8 cellular contexts compared by ENCODE assay signal in the genomic region with DNA sequence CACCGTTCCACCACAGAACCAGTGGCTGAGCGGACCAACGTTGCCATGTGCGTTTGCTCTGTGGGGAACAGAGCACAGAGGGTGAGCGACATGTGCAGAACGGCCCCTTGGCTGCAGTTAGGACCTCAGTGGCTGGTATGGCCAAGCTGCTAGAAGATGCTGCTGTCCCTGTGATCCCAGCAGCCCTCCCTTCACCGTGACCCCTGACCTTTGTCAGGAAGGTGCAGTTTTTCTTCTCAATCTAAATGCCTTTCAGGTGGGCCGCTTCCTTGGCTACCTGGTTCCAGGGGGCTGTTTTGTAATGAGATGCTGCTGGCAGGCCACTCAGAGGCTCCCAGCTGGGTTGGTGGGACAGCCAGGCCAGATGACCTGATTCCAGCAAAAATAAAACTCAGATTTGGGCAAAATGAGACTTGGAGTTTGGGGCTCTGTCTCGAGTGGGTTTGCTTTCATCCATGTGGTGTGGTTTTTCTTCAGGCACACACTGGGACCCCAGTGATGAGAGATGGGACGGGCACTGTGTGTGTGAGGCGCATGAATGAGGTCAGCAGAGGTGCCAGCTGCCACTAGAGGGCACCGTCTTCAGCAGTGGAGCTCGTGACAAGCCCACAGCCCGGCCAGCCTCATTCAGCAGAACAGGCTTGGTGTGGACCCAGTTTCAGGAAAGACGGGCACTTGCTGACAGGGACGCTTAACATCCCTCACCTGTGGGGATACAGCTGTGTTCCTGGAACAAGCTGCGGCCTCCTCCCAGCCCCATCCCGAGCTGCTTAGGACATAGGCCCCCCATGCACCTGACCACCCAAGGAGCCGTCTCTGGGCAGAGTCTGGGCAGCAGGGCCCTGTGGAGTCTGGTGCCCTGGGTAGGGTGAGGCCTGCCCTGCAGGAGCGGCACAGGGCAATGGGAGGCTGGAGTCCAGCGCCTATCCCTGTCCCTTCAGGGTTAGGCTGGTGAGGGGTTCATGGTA. TPM values are rescaled to one million over a fixed set of nuclear protein-coding genes. Genes with fewer than 3 reads are reported as not detected.
DNase-seq lines count a peak whose midpoint lies in the region; ATAC-seq and TF ChIP-seq lines count a peak whose summit lies in the region.

No MANE protein-coding gene starts in this region.

- TF ChIP-seq CTCF in GM12865 (IDR thresholded peaks at IDR 0.05; ENCODE audit: insufficient read depth, low read depth, low read length, missing control alignments) (peak; percentile 85), fibroblast of mammary gland (conservative IDR thresholded peaks at IDR 0.05; ENCODE audit: control insufficient read depth, insufficient read depth, low read depth, low read length) (peak; percentile 77), upper lobe of left lung (IDR thresholded peaks at IDR 0.05) (peak; percentile 34 to 69 (median 53))

- ATAC-seq in upper lobe of left lung (ENCODE audit: low FRiP score in 2 of 2) = no peak
- ATAC-seq in HG02610 (IDR thresholded peaks at IDR 0.05; ENCODE audit: unreplicated experiment) = no peak

- H3K27ac ChIP-seq in upper lobe of left lung = no peak overlapping the region

- no peak for TF ChIP-seq EP300 in upper lobe of left lung (IDR thresholded peaks at IDR 0.05)

- H3K36me3 ChIP-seq in upper lobe of left lung = peaks cover 0 to 37% (median 26%) of the 10 kb centered on the region in 4 donors

- peaks cover 16 to 35% (median 21%) of the 10 kb centered on the region in 4 donors for H3K4me1 ChIP-seq in upper lobe of left lung

- DNase-seq in A172 (ENCODE audit: low spot score) (peak; percentile 54), GM12865 (ENCODE audit: low read depth) (peak; percentile 66), NOMO-1 (lab: John Stamatoyannopoulos, UW; ENCODE audit: unreplicated experiment in 2 of 2) (peak; percentile 19 to 54), fibroblast of mammary gland (ENCODE audit: low read depth) (peak; percentile 65), occipital lobe (lab: John Stamatoyannopoulos, UW) (peak; percentile 22), upper lobe of left lung (peak; percentile 40 to 48)
- DNase-seq in activated T-cell treated with anti-CD3 and anti-CD28 coated beads, Interleukin-2, amount 50 U/mL, for 1 hour = peak; percentile 49

- 59 to 84% methylated on average over 11 to 16 of the region's 21 CpGs for WGBS in upper lobe of left lung, 2 donors

- no peak overlapping the region for H3K4me3 ChIP-seq in GM12865 (ENCODE audit: low read depth, low read length)
- no peak overlapping the region for H3K4me3 ChIP-seq in fibroblast of mammary gland (ENCODE audit: control insufficient read depth, low read depth, low read length)
- H3K4me3 ChIP-seq in upper lobe of left lung = no peak overlapping the region

- H3K27me3 ChIP-seq in upper lobe of left lung = no peaks in the 10 kb centered on the region

- no peak for TF ChIP-seq POLR2A in upper lobe of left lung (IDR thresholded peaks at IDR 0.05)

- no peaks in the 10 kb centered on the region for H3K9me3 ChIP-seq in upper lobe of left lung

RNA-seq across cellular contexts. Expression of gene MRPS2, which starts 4.1 kb away (rescaled TPM):
- total RNA-seq in A172 (2014; rRNA removed; shearing (Covaris generic)) = 52.5 and 54.2 TPM in 2 replicates
- total RNA-seq in occipital lobe (9.7 TPM), upper lobe of left lung (10 to 100 TPM; 11.1 to 40.6 (median 26.3) TPM)

RNA-seq across cellular contexts. Expression of gene LCN1, which starts 16.7 kb away (rescaled TPM):
- 0.47 TPM in 1 of 2 replicates, not detected in the other for total RNA-seq in A172 (2014; rRNA removed; shearing (Covaris generic))
- total RNA-seq in occipital lobe = not detected
- total RNA-seq in upper lobe of left lung = not detected

RNA-seq across cellular contexts. Expression of gene PPP1R26, which starts 25.0 kb away (rescaled TPM):
- 30.9 and 32.7 TPM in 2 replicates for total RNA-seq in A172 (2014; rRNA removed; shearing (Covaris generic))
- total RNA-seq in occipital lobe (38.5 TPM), upper lobe of left lung (10 to 100 TPM; 25.6 to 48.6 (median 33.8) TPM)

RNA-seq across cellular contexts. Expression of gene OBP2A, which starts 41.4 kb away (rescaled TPM):
- total RNA-seq in A172 (2014; rRNA removed; shearing (Covaris generic)) = not detected in 2 replicates
- total RNA-seq in occipital lobe (not detected), upper lobe of left lung (not detected)

RNA-seq across cellular contexts. Expression of gene PAEP, which starts 57.0 kb away (rescaled TPM):
- total RNA-seq in A172 (2014; rRNA removed; shearing (Covaris generic)) = not detected in 2 replicates
- not detected for total RNA-seq in occipital lobe
- 1 to 10 TPM in 1 of 6 donors, not detected in 5; 6.3 TPM for total RNA-seq in upper lobe of left lung
